16 cellular contexts compared by ENCODE assay signal in genomic region chr15:25742421-25743159, GRCh38.
"Had no signal": no experiment of that assay in that cellular context is flagged by ENCODE, and none has a peak within 500 bp of the region (broad histone marks: within the 10 kb centered on the region; RNA-seq: fewer than 3 reads in every experiment).

No MANE protein-coding gene starts in this region.

- H3K4me3 ChIP-seq: esophagus squamous epithelium, mucosa of descending colon, ovary, thyroid gland had no signal

- H3K4me1 ChIP-seq: thyroid gland had no signal

- DNase-seq: activated CD4-positive, alpha-beta T cell treated with anti-CD3 and anti-CD28 coated beads, Interleukin-2, amount 50 U/mL, for 4 hours; activated CD8-positive, alpha-beta memory T cell treated with anti-CD3 and anti-CD28 coated beads, Interleukin-2, amount 10 ng/mL, durations not matched to agents 7 days and 5 days; activated gamma-delta T cell treated with Interleukin-2 at 50 U/mL for 16 hours; activated T-cell treated with anti-CD3 and anti-CD28 coated beads, Interleukin-2, amount 50 U/mL, for 48 hours; central memory CD4-positive, alpha-beta T cell; dermis blood vessel endothelial cell; esophagus squamous epithelium; foreskin fibroblast; left colon; mammary epithelial cell; mucosa of descending colon; naive thymus-derived CD8-positive, alpha-beta T cell; ovary; SHP77 treated with DMSO at 0.1 percent for 48 hours; stimulated activated CD4-positive, alpha-beta T cell treated with anti-CD3 and anti-CD28 coated beads, Interleukin-15, amount 100 ng/mL, for 24 hours; thyroid gland had no signal

- H3K36me3 ChIP-seq: esophagus squamous epithelium, ovary, thyroid gland had no signal

- H3K27me3 ChIP-seq: esophagus squamous epithelium, ovary, thyroid gland had no signal

- H3K27ac ChIP-seq: ovary, thyroid gland had no signal

- H3K9me3 ChIP-seq: esophagus squamous epithelium, ovary, thyroid gland had no signal
